ENCODE assay signal across 9 cellular contexts in genomic region chr9:131635285-131635684, GRCh38.
DNase-seq lines count a peak whose midpoint lies in the region; ATAC-seq lines count a peak whose summit lies in the region.
"Had no signal": no experiment of that assay in that cellular context is flagged by ENCODE, and none has a peak within 500 bp of the region (broad histone marks: within the 10 kb centered on the region; RNA-seq: fewer than 3 reads in every experiment).

No MANE protein-coding gene starts in this region.

- H3K4me1 ChIP-seq in mesodermal cell (ENCODE audit: control insufficient read depth, insufficient read depth, low read length, poor library complexity, severe bottlenecking) = peaks cover 44% of the 10 kb centered on the region

- H3K9me3 ChIP-seq in mesodermal cell (ENCODE audit: control insufficient read depth, low read length) = no peaks in the 10 kb centered on the region

- peaks cover 50% of the 10 kb centered on the region for H3K36me3 ChIP-seq in mesodermal cell (ENCODE audit: control insufficient read depth, insufficient read depth, low read length)

- 0 to 20% methylated on average over 1 of the region's 6 CpGs for WGBS in mesodermal cell (ENCODE audit: insufficient coverage in 2 of 2), 2 experiments

- no peak for ATAC-seq in HG03442 (IDR thresholded peaks at IDR 0.05; ENCODE audit: unreplicated experiment)
- no peak for ATAC-seq in GM19455 (IDR thresholded peaks at IDR 0.05; ENCODE audit: unreplicated experiment)

- no peak overlapping the region for H3K4me3 ChIP-seq in mesodermal cell (ENCODE audit: extremely low read depth, insufficient read depth, low read length, poor library complexity, severe bottlenecking)

- peak overlapping the region; percentile 71 for H3K27ac ChIP-seq in mesodermal cell (ENCODE audit: low read depth, low read length, severe bottlenecking)
- H3K27ac ChIP-seq: KMS-11 had no signal

- peak; percentile 99 for DNase-seq in Daoy (ENCODE audit: low read depth)
- peak; percentile 21 for DNase-seq in NCI-H2227 (lab: John Stamatoyannopoulos, UW; ENCODE audit: unreplicated experiment)
- peak; percentile 29 to 74 for DNase-seq in activated CD4-positive, alpha-beta T cell treated with anti-CD3 and anti-CD28 coated beads, Interleukin-2, amount 50 U/mL, for 24 hours (ENCODE audit: low read depth in 1 of 2, low spot score in 1 of 2)
- DNase-seq in effector CD8-positive, alpha-beta T cell (lab: John Stamatoyannopoulos, UW) = peak; percentile 25
- peak; percentile 58 for DNase-seq in stimulated activated CD8-positive, alpha-beta memory T cell treated with anti-CD3 and anti-CD28 coated beads, Interleukin-4, amount 100 ng/mL, for 24 hours (ENCODE audit: low read depth)

Comparison
In these comparisons a context has a peak if more than half of its experiments do, and no peak if none do; other contexts are left out.
1. DNase-seq: peak in every context shown above with its lines; median percentile 99 in Daoy; 58 in stimulated activated CD8-positive, alpha-beta memory T cell treated with anti-CD3 and anti-CD28 coated beads, Interleukin-4, amount 100 ng/mL, for 24 hours; 52 in activated CD4-positive, alpha-beta T cell treated with anti-CD3 and anti-CD28 coated beads, Interleukin-2, amount 50 U/mL, for 24 hours; 25 in effector CD8-positive, alpha-beta T cell; 21 in NCI-H2227.